24 cellular contexts compared by ENCODE assay signal in the genomic region with DNA sequence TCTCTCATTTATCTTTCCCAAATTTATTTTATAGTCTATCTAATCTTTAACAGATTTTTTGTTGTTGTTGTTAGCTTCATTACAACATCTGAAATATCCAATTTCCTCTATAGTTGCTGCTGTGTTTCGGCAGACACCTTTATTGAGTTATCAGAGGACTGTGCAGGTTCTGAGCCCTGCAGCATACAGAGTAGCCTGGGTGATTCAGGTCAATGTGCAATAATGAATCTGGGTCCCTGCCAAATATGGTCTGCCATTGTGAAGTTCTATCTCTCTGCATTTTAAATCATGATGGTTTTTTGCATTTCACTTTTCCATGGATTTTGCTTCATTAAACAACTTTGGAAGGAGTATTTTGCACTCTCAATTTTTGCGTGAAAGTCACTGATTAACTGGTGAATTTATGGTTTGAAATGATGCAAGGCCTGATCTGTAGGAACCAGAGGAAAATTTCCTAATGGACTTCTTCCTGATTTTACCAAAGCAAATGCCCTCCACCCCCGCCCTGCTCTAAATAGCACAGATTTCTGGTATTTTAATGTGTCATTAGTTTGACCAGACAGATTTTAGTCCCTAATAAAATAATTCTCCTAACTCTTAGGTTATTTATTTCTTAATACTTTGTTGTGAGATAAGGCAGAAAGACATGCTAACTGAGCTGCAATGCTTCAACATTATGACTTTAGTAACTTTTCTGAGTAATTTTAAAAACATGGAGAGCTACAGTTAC.
DNase-seq lines count a peak whose midpoint lies in the region; ATAC-seq lines count a peak whose summit lies in the region.
"Had no signal": no experiment of that assay in that cellular context is flagged by ENCODE, and none has a peak within 500 bp of the region (broad histone marks: within the 10 kb centered on the region; RNA-seq: fewer than 3 reads in every experiment).

No MANE protein-coding gene starts in this region.

- ATAC-seq in HG02763 (IDR thresholded peaks at IDR 0.05; ENCODE audit: unreplicated experiment) = no peak
- ATAC-seq: activated CD8-positive, alpha-beta T cell treated with anti-CD3 and anti-CD28 coated beads for 36 hours; lower lobe of right lung; mucosa of descending colon; sciatic nerve had no signal

- peak; percentile 70 for DNase-seq in EH (ENCODE audit: low read depth)
- peak; percentile 21 for DNase-seq in NCI-H1105 (lab: John Stamatoyannopoulos, UW)
- peak; percentile 13 for DNase-seq in dermis blood vessel endothelial cell
- peak; percentile 43 for DNase-seq in renal cortical epithelial cell (ENCODE audit: low read depth)
- no peak for DNase-seq in NCI-H82 (lab: John Stamatoyannopoulos, UW)
- no peak for DNase-seq in activated CD8-positive, alpha-beta memory T cell treated with anti-CD3 and anti-CD28 coated beads for 24 hours
- DNase-seq: activated CD4-positive, alpha-beta T cell treated with anti-CD3 and anti-CD28 coated beads for 1 hour; activated CD8-positive, alpha-beta T cell treated with anti-CD3 and anti-CD28 coated beads for 36 hours; activated gamma-delta T cell; activated naive CD8-positive, alpha-beta T cell treated with anti-CD3 and anti-CD28 coated beads, Interleukin-2, amount 10 ng/mL, durations not matched to agents 7 days and 5 days; CD4-positive, alpha-beta memory T cell; IMR-90; lower lobe of right lung; mucosa of descending colon; NCI-H1092; NCI-H187 treated with DMSO at 0.1 percent for 48 hours; NCI-H2227 treated with DMSO at 0.1 percent for 48 hours; NCI-H526 treated with DMSO at 0.1 percent for 48 hours; nephron progenitor cell; SJCRH30; stimulated activated CD4-positive, alpha-beta T cell treated with anti-CD3 and anti-CD28 coated beads, Interleukin-15, amount 100 ng/mL, for 24 hours; stimulated activated naive CD4-positive, alpha-beta T cell had no signal

Comparison
In these comparisons a context has a peak if more than half of its experiments do, and no peak if none do; other contexts are left out.
1. DNase-seq: peak in EH (single experiment), NCI-H1105 (single experiment), dermis blood vessel endothelial cell (single experiment) and renal cortical epithelial cell (single experiment); none in NCI-H82 (single experiment) and activated CD8-positive, alpha-beta memory T cell treated with anti-CD3 and anti-CD28 coated beads for 24 hours (single experiment).